In the genomic region with DNA sequence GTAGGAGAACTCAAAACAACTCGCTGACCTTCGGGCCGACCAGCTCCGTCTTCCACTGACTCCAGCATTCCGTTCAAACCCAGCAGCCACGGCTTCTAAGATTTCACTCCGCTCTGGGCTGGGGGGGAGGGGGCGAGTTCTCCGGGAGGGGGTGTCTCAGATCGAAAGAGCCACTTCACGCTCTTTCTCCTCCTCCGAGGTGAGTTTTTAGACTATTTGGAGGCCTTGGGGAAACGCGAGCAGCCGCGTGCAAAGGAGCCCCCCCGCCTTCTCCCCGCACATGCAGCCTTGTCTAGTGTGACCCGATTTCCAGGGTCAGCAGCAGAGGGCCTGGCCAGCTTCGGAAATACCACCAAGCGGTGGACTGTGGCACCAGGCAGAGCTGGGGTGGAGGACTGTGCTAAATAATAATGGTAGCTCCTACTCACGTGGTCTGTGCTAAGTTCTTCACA, we compare ENCODE assay signal across 8 cellular contexts.
DNase-seq lines count a peak whose midpoint lies in the region; ATAC-seq and TF ChIP-seq lines count a peak whose summit lies in the region.

No MANE protein-coding gene starts in this region.

- TF ChIP-seq CTCF in OCI-LY7 (conservative IDR thresholded peaks at IDR 0.05; ENCODE audit: low read length) (no peak), chondrocyte (IDR thresholded peaks at IDR 0.05) (peak; percentile 32)

- peaks cover 17% of the 10 kb centered on the region for H3K4me1 Mint-ChIP-seq in chondrocyte (ENCODE audit: low read depth)

- peak overlapping the region; percentile 100 for H3K27ac ChIP-seq in OCI-LY7 (ENCODE audit: low read depth, low read length, poor library complexity, severe bottlenecking)

- TSS peak; percentile 81 for BruUV-seq in OCI-LY7 (replicated peaks; lab: Mats Ljungman, UMichigan)

- H4K20me1 ChIP-seq in OCI-LY7 (ENCODE audit: insufficient read depth, low read length), result no peaks in the 10 kb centered on the region

- H3K27ac Mint-ChIP-seq in chondrocyte (ENCODE audit: unreplicated experiment), result peak overlapping the region; percentile 51

- H3K4me1 ChIP-seq in OCI-LY7 (ENCODE audit: insufficient read depth, low read length, poor library complexity, severe bottlenecking) (peaks cover 41% of the 10 kb centered on the region), mononuclear cell (ENCODE audit: insufficient read depth, low read length) (peaks cover 50% of the 10 kb centered on the region)

- H3K27me3 Mint-ChIP-seq in chondrocyte (ENCODE audit: low read depth), result no peaks in the 10 kb centered on the region

- H3K9me3 ChIP-seq in OCI-LY7 (ENCODE audit: low read length) (no peaks in the 10 kb centered on the region), mononuclear cell (ENCODE audit: low read depth, low read length) (no peaks in the 10 kb centered on the region)

- ATAC-seq in GM19452 (IDR thresholded peaks at IDR 0.05; ENCODE audit: unreplicated experiment), result no peak

- peak overlapping the region; percentile 91 for H3K4me2 ChIP-seq in OCI-LY7 (ENCODE audit: low read length)

- DNase-seq in OCI-LY7 (ENCODE audit: low spot score), result no peak
- peak; percentile 33 for DNase-seq in chondrocyte (ENCODE audit: low spot score)
- no peak for DNase-seq in NCI-H345 treated with DMSO at 0.1 percent for 48 hours (lab: John Stamatoyannopoulos, UW; ENCODE audit: unreplicated experiment)
- DNase-seq in NOMO-1 treated with dmso at 0.1 percent for 144 hours (lab: John Stamatoyannopoulos, UW; ENCODE audit: unreplicated experiment), result no peak
- no peak for DNase-seq in GOT3 (lab: John Stamatoyannopoulos, UW)

- H3K79me2 ChIP-seq in OCI-LY7 (ENCODE audit: insufficient read depth, low read depth, low read length), result peaks cover 3% of the 10 kb centered on the region; the same call in 1 of the 2 replicates

- peak overlapping the region; percentile 21; the same call in 1 of the 2 replicates for H3K4me3 ChIP-seq in GM08714 (ENCODE audit: low read length)
- peak overlapping the region; percentile 74 for H3K4me3 ChIP-seq in OCI-LY7 (ENCODE audit: low read depth, low read length, poor library complexity, severe bottlenecking)
- H3K4me3 ChIP-seq in mononuclear cell (ENCODE audit: low read length), result peak overlapping the region; percentile 52

- H3K36me3 ChIP-seq in OCI-LY7 (ENCODE audit: insufficient read depth, low read length), result no peaks in the 10 kb centered on the region

- H3K9me3 Mint-ChIP-seq in chondrocyte (ENCODE audit: low read depth), result peaks cover 2% of the 10 kb centered on the region

- peak overlapping the region; percentile 39; the same call in 1 of the 2 replicates for H2AFZ ChIP-seq in OCI-LY7 (ENCODE audit: low read length)

- no peaks in the 10 kb centered on the region for H3K27me3 ChIP-seq in mononuclear cell (ENCODE audit: insufficient read depth, low read length)

- CTCF ChIA-PET in OCI-LY7 (lab: Charles Lee; ENCODE audit: unreplicated experiment), result interaction anchor here (0.6 to 0.7 kb wide), 5 partner anchors 9 to 552 kb away, joined by 3 to 8 read pairs (median 6); no protein-coding TSS in a partner anchor

- H3K4me3 Mint-ChIP-seq in chondrocyte (ENCODE audit: unreplicated experiment), result peak overlapping the region; percentile 74

- POLR2A ChIA-PET in OCI-LY7 (lab: Charles Lee), result interaction anchor here (0.6 to 1.5 kb wide), 16 partner anchors 8 to 433 kb away, joined by 3 to 9 read pairs (median 4); no protein-coding TSS in a partner anchor

- no peaks in the 10 kb centered on the region for H3K9me2 ChIP-seq in OCI-LY7 (ENCODE audit: insufficient read depth, low read length)

- intact Hi-C loops in OCI-LY7 (cut with micrococcal nuclease; ENCODE audit: unreplicated experiment), result loop anchor here (2.0 to 10.0 kb wide), 2 partner anchors 32 to 222 kb away; no protein-coding TSS in a partner anchor

- no peaks in the 10 kb centered on the region for H3K36me3 Mint-ChIP-seq in chondrocyte (ENCODE audit: low read depth)

Comparison
In these comparisons a context has a peak if more than half of its experiments do, and no peak if none do; other contexts are left out.
1. H3K4me3 ChIP-seq: peak in every context shown above with its lines; median percentile 74 in OCI-LY7; 52 in mononuclear cell; 21 in GM08714.